1 cellular context compared by ENCODE assay signal in the genomic region with DNA sequence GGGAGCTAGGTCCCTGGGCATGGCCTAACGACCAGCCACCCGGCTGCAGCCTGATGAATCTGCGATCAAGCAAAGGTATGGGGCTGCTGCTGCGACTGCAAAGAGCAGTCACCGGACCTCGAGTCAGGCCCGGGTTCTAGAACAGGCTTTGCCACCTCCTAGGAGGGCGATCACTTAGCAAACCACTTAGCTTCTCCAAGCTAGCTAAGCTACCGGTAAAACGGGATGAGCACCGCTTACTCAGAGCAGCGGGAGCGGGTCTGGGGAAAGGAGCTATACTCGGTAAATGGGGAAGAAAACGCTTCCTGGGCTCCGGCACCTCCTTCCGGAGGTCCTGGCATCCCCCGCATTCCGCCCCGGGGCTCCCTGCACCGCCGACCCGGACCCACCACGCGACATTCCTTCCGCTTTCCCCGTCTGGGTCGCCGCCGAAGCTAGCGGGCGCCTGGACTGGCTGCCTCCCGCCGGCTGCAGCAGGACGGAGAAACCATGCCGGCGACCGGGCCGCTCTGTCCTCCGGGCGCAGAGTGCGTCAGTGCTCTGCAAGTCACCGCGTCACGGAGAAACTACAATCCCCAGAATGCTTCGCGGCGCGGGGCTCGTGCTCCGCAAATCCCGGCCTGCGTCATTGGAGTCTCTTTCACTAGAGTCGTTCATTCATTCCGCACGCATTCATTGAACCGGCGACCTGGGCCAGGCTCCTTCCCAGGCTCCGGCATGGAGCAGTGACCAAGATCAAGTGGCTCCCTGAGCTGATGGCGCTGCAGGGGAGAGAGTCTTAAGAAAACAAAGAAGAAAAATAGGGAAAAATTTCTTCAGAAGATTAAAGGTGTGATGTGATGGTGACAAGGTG.
TF ChIP-seq lines count a peak whose summit lies in the region.

A gene (minus strand): TSS at position 531 of the 853 bp plus-strand sequence. CDS start 3,779 bp downstream, outside the sequence.

TF ChIP-seq in K562, 482 proteins besides CTCF, POLR2A, EP300 and RAD21 (continued from another document and continues in another):
- TF ChIP-seq, protein P1, sequence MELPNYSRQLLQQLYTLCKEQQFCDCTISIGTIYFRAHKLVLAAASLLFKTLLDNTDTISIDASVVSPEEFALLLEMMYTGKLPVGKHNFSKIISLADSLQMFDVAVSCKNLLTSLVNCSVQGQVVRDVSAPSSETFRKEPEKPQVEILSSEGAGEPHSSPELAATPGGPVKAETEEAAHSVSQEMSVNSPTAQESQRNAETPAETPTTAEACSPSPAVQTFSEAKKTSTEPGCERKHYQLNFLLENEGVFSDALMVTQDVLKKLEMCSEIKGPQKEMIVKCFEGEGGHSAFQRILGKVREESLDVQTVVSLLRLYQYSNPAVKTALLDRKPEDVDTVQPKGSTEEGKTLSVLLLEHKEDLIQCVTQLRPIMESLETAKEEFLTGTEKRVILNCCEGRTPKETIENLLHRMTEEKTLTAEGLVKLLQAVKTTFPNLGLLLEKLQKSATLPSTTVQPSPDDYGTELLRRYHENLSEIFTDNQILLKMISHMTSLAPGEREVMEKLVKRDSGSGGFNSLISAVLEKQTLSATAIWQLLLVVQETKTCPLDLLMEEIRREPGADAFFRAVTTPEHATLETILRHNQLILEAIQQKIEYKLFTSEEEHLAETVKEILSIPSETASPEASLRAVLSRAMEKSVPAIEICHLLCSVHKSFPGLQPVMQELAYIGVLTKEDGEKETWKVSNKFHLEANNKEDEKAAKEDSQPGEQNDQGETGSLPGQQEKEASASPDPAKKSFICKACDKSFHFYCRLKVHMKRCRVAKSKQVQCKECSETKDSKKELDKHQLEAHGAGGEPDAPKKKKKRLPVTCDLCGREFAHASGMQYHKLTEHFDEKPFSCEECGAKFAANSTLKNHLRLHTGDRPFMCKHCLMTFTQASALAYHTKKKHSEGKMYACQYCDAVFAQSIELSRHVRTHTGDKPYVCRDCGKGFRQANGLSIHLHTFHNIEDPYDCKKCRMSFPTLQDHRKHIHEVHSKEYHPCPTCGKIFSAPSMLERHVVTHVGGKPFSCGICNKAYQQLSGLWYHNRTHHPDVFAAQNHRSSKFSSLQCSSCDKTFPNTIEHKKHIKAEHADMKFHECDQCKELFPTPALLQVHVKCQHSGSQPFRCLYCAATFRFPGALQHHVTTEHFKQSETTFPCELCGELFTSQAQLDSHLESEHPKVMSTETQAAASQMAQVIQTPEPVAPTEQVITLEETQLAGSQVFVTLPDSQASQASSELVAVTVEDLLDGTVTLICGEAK (IDR thresholded peaks at IDR 0.05) = peak; percentile 74
- TF ChIP-seq, protein P1 (CRISPR knock-in tag; IDR thresholded peaks at IDR 0.05) = no peak
- TF ChIP-seq EZH2 (IDR thresholded peaks at IDR 0.05; ENCODE audit: borderline replicate concordance, low read depth, low read length) (no peak), PTTG1 (tag; IDR thresholded peaks at IDR 0.05; ENCODE audit: low read depth) (no peak), HMGN3 (IDR thresholded peaks at IDR 0.05; ENCODE audit: borderline replicate concordance, extremely low read depth, insufficient read length, low read depth, low read length) (peak; percentile 83), SMARCA4 (IDR thresholded peaks at IDR 0.05) (peak; percentile 18), TRIM28 (IDR thresholded peaks at IDR 0.05) (peak; percentile 54; the same call in 1 of the 2 replicates), ATF7 (IDR thresholded peaks at IDR 0.05) (peak; percentile 95), ZNF282 (CRISPR knock-in tag; IDR thresholded peaks at IDR 0.05) (no peak), JUND (IDR thresholded peaks at IDR 0.05; ENCODE audit: borderline replicate concordance, low read depth, low read length) (peak; percentile 82), JUND (tag; IDR thresholded peaks at IDR 0.05; ENCODE audit: borderline replicate concordance, low read depth, low read length) (peak; percentile 80; the same call in 1 of the 3 replicates), MTA3 (IDR thresholded peaks at IDR 0.05; ENCODE audit: borderline replicate concordance) (peak; percentile 91; the same call in 1 of the 2 replicates), TCF7 (IDR thresholded peaks at IDR 0.05; ENCODE audit: borderline replicate concordance) (no peak; the same call in 1 of the 2 replicates)
- TF ChIP-seq, protein P2, sequence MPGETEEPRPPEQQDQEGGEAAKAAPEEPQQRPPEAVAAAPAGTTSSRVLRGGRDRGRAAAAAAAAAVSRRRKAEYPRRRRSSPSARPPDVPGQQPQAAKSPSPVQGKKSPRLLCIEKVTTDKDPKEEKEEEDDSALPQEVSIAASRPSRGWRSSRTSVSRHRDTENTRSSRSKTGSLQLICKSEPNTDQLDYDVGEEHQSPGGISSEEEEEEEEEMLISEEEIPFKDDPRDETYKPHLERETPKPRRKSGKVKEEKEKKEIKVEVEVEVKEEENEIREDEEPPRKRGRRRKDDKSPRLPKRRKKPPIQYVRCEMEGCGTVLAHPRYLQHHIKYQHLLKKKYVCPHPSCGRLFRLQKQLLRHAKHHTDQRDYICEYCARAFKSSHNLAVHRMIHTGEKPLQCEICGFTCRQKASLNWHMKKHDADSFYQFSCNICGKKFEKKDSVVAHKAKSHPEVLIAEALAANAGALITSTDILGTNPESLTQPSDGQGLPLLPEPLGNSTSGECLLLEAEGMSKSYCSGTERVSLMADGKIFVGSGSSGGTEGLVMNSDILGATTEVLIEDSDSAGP (CRISPR knock-in tag; IDR thresholded peaks at IDR 0.05) = 0 out of 2 replicates have a peak, but pooled peaks have one; percentile 45
- TF ChIP-seq, protein P3, sequence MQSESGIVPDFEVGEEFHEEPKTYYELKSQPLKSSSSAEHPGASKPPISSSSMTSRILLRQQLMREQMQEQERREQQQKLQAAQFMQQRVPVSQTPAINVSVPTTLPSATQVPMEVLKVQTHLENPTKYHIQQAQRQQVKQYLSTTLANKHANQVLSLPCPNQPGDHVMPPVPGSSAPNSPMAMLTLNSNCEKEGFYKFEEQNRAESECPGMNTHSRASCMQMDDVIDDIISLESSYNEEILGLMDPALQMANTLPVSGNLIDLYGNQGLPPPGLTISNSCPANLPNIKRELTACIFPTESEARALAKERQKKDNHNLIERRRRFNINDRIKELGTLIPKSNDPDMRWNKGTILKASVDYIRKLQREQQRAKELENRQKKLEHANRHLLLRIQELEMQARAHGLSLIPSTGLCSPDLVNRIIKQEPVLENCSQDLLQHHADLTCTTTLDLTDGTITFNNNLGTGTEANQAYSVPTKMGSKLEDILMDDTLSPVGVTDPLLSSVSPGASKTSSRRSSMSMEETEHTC (IDR thresholded peaks at IDR 0.05) = peak; percentile 71
- TF ChIP-seq, protein P4, sequence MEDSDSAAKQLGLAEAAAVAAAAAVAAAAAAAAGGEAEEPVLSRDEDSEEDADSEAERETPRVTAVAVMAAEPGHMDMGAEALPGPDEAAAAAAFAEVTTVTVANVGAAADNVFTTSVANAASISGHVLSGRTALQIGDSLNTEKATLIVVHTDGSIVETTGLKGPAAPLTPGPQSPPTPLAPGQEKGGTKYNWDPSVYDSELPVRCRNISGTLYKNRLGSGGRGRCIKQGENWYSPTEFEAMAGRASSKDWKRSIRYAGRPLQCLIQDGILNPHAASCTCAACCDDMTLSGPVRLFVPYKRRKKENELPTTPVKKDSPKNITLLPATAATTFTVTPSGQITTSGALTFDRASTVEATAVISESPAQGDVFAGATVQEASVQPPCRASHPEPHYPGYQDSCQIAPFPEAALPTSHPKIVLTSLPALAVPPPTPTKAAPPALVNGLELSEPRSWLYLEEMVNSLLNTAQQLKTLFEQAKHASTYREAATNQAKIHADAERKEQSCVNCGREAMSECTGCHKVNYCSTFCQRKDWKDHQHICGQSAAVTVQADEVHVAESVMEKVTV (CRISPR knock-in tag; IDR thresholded peaks at IDR 0.05) = no peak
- TF ChIP-seq, protein P5, sequence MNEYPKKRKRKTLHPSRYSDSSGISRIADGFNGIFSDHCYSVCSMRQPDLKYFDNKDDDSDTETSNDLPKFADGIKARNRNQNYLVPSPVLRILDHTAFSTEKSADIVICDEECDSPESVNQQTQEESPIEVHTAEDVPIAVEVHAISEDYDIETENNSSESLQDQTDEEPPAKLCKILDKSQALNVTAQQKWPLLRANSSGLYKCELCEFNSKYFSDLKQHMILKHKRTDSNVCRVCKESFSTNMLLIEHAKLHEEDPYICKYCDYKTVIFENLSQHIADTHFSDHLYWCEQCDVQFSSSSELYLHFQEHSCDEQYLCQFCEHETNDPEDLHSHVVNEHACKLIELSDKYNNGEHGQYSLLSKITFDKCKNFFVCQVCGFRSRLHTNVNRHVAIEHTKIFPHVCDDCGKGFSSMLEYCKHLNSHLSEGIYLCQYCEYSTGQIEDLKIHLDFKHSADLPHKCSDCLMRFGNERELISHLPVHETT (CRISPR knock-in tag; conservative IDR thresholded peaks at IDR 0.05 in 1 of 2, IDR thresholded peaks at IDR 0.05 in 1 of 2) = peak in 1 of 2 experiments; percentile 40; a peak in 2 of 4 replicates
- TF ChIP-seq, protein P6, sequence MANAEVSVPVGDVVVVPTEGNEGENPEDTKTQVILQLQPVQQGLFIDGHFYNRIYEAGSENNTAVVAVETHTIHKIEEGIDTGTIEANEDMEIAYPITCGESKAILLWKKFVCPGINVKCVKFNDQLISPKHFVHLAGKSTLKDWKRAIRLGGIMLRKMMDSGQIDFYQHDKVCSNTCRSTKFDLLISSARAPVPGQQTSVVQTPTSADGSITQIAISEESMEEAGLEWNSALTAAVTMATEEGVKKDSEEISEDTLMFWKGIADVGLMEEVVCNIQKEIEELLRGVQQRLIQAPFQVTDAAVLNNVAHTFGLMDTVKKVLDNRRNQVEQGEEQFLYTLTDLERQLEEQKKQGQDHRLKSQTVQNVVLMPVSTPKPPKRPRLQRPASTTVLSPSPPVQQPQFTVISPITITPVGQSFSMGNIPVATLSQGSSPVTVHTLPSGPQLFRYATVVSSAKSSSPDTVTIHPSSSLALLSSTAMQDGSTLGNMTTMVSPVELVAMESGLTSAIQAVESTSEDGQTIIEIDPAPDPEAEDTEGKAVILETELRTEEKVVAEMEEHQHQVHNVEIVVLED (CRISPR knock-in tag; IDR thresholded peaks at IDR 0.05) = peak; percentile 89
- TF ChIP-seq, protein P7, sequence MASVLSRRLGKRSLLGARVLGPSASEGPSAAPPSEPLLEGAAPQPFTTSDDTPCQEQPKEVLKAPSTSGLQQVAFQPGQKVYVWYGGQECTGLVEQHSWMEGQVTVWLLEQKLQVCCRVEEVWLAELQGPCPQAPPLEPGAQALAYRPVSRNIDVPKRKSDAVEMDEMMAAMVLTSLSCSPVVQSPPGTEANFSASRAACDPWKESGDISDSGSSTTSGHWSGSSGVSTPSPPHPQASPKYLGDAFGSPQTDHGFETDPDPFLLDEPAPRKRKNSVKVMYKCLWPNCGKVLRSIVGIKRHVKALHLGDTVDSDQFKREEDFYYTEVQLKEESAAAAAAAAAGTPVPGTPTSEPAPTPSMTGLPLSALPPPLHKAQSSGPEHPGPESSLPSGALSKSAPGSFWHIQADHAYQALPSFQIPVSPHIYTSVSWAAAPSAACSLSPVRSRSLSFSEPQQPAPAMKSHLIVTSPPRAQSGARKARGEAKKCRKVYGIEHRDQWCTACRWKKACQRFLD (CRISPR knock-in tag; IDR thresholded peaks at IDR 0.05) = 0 out of 2 replicates have a peak, but pooled peaks have one; percentile 2
- TF ChIP-seq, protein P8, sequence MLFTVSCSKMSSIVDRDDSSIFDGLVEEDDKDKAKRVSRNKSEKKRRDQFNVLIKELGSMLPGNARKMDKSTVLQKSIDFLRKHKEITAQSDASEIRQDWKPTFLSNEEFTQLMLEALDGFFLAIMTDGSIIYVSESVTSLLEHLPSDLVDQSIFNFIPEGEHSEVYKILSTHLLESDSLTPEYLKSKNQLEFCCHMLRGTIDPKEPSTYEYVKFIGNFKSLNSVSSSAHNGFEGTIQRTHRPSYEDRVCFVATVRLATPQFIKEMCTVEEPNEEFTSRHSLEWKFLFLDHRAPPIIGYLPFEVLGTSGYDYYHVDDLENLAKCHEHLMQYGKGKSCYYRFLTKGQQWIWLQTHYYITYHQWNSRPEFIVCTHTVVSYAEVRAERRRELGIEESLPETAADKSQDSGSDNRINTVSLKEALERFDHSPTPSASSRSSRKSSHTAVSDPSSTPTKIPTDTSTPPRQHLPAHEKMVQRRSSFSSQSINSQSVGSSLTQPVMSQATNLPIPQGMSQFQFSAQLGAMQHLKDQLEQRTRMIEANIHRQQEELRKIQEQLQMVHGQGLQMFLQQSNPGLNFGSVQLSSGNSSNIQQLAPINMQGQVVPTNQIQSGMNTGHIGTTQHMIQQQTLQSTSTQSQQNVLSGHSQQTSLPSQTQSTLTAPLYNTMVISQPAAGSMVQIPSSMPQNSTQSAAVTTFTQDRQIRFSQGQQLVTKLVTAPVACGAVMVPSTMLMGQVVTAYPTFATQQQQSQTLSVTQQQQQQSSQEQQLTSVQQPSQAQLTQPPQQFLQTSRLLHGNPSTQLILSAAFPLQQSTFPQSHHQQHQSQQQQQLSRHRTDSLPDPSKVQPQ (CRISPR knock-in tag; IDR thresholded peaks at IDR 0.05; ENCODE audit: borderline replicate concordance) = no peak
